1 cellular context compared by ENCODE assay signal in genomic region chr5:179820127-179820482, GRCh38.
TF ChIP-seq lines count a peak whose summit lies in the region.

No MANE protein-coding gene starts in this region.

TF ChIP-seq in HEK293, 187 proteins besides CTCF, POLR2A, EP300 and RAD21 (continued from another document):
- TF ChIP-seq, protein P1, sequence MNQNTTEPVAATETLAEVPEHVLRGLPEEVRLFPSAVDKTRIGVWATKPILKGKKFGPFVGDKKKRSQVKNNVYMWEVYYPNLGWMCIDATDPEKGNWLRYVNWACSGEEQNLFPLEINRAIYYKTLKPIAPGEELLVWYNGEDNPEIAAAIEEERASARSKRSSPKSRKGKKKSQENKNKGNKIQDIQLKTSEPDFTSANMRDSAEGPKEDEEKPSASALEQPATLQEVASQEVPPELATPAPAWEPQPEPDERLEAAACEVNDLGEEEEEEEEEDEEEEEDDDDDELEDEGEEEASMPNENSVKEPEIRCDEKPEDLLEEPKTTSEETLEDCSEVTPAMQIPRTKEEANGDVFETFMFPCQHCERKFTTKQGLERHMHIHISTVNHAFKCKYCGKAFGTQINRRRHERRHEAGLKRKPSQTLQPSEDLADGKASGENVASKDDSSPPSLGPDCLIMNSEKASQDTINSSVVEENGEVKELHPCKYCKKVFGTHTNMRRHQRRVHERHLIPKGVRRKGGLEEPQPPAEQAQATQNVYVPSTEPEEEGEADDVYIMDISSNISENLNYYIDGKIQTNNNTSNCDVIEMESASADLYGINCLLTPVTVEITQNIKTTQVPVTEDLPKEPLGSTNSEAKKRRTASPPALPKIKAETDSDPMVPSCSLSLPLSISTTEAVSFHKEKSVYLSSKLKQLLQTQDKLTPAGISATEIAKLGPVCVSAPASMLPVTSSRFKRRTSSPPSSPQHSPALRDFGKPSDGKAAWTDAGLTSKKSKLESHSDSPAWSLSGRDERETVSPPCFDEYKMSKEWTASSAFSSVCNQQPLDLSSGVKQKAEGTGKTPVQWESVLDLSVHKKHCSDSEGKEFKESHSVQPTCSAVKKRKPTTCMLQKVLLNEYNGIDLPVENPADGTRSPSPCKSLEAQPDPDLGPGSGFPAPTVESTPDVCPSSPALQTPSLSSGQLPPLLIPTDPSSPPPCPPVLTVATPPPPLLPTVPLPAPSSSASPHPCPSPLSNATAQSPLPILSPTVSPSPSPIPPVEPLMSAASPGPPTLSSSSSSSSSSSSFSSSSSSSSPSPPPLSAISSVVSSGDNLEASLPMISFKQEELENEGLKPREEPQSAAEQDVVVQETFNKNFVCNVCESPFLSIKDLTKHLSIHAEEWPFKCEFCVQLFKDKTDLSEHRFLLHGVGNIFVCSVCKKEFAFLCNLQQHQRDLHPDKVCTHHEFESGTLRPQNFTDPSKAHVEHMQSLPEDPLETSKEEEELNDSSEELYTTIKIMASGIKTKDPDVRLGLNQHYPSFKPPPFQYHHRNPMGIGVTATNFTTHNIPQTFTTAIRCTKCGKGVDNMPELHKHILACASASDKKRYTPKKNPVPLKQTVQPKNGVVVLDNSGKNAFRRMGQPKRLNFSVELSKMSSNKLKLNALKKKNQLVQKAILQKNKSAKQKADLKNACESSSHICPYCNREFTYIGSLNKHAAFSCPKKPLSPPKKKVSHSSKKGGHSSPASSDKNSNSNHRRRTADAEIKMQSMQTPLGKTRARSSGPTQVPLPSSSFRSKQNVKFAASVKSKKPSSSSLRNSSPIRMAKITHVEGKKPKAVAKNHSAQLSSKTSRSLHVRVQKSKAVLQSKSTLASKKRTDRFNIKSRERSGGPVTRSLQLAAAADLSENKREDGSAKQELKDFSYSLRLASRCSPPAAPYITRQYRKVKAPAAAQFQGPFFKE (tag by site-specific recombination; IDR thresholded peaks at IDR 0.05; ENCODE audit: borderline replicate concordance), result 0 out of 2 replicates have a peak, but pooled peaks have one; percentile 47
- 0 out of 2 replicates have a peak, but pooled peaks have one; percentile 14 for TF ChIP-seq PBX3 (CRISPR knock-in tag; IDR thresholded peaks at IDR 0.05)
- TF ChIP-seq ZNF600 (tag by site-specific recombination; IDR thresholded peaks at IDR 0.05), result peak; percentile 57; the same call in 1 of the 2 replicates
